In the genomic region with DNA sequence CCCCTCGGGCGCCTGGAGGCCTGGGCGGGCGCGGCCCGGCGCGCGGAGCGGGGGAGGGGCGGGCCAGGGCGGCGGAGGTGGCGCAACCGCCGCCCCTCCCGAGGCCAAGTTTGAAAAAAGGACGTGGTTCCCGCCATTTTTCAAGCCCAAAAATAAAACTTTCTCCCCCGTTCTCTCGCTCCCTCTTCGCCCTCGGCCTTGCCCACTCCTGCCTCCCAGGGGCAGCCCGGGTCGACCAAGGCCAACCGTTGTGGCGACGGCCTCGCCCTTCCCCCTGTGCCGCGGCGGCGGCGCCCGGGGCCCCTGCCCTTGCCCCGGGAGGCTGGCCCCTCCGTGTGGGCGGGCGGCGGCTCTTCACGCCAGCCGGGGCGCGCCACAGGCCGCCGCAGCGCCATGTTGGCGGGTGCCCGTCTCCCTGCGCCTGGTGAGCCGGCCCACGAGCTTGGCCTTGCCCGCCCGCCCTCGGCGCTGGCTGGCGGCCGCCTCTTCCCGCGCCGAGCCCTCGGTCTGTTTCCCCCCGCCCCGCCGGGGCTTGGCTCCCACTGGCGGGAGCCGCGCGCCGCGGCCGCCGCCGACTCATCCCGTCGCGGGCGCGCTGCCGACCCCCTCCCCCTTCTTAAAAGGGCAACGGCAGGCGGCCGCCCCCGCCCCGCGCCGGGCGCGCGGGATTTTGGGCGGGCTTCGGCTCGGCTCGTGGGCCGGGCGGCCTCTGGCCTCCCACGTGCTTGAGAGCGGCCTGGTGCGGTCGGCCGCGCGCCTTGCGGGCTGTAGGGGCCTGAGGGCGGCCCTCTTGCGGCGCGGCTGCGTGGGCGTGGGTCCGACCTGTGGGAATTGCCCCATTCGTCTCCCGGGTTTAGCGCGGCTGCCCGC, we compare ENCODE assay signal across 1 cellular context.
TF ChIP-seq lines count a peak whose summit lies in the region.

No MANE protein-coding gene starts in this region.

TF ChIP-seq in HepG2, 621 proteins besides CTCF, POLR2A, EP300 and RAD21 (continued from another document):
- TF ChIP-seq, protein P1, sequence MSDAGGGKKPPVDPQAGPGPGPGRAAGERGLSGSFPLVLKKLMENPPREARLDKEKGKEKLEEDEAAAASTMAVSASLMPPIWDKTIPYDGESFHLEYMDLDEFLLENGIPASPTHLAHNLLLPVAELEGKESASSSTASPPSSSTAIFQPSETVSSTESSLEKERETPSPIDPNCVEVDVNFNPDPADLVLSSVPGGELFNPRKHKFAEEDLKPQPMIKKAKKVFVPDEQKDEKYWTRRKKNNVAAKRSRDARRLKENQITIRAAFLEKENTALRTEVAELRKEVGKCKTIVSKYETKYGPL (CRISPR knock-in tag; IDR thresholded peaks at IDR 0.05): peak; percentile 64; the same call in 1 of the 2 replicates
- TF ChIP-seq, protein P2, sequence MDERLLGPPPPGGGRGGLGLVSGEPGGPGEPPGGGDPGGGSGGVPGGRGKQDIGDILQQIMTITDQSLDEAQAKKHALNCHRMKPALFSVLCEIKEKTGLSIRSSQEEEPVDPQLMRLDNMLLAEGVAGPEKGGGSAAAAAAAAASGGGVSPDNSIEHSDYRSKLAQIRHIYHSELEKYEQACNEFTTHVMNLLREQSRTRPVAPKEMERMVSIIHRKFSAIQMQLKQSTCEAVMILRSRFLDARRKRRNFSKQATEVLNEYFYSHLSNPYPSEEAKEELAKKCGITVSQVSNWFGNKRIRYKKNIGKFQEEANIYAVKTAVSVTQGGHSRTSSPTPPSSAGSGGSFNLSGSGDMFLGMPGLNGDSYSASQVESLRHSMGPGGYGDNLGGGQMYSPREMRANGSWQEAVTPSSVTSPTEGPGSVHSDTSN (CRISPR knock-in tag; IDR thresholded peaks at IDR 0.05): no peak
- no peak for TF ChIP-seq ZNF484 (CRISPR knock-in tag; IDR thresholded peaks at IDR 0.05; ENCODE audit: borderline replicate concordance, low read depth)
- no peak for TF ChIP-seq BRCA1 (CRISPR knock-in tag; IDR thresholded peaks at IDR 0.05)
- TF ChIP-seq CBX5 (CRISPR knock-in tag; IDR thresholded peaks at IDR 0.05; ENCODE audit: borderline replicate concordance): no peak
